In genomic region chr5:154320209-154320608, GRCh38 we compare ENCODE assay signal across 20 cellular contexts.
DNase-seq lines count a peak whose midpoint lies in the region; ATAC-seq and TF ChIP-seq lines count a peak whose summit lies in the region.
"Had no signal": no experiment of that assay in that cellular context is flagged by ENCODE, and none has a peak within 500 bp of the region (broad histone marks: within the 10 kb centered on the region; RNA-seq: fewer than 3 reads in every experiment).

No MANE protein-coding gene starts in this region.

- H3K27me3 Mint-ChIP-seq in activated T-helper 17 cell treated with anti-CD3 and anti-CD28 coated beads, Interleukin-2, amount 50 U/mL, for 72 hours = no peaks in the 10 kb centered on the region
- H3K27me3 Mint-ChIP-seq in nephron (ENCODE audit: low read depth) = no peaks in the 10 kb centered on the region
- no peaks in the 10 kb centered on the region for H3K27me3 Mint-ChIP-seq in CD4-positive, alpha-beta memory T cell

- CTCF ChIA-PET in CD4-positive, alpha-beta memory T cell (lab: Charles Lee; ENCODE audit: partially characterized antibody) = no interaction called here

- no peak for ATAC-seq in activated T-helper 17 cell treated with anti-CD3 and anti-CD28 coated beads, Interleukin-2, amount 50 U/mL, for 72 hours (replicated peaks)
- ATAC-seq: GM12878 had no signal

- peaks cover 6% of the 10 kb centered on the region for H3K4me1 Mint-ChIP-seq in activated T-helper 17 cell treated with anti-CD3 and anti-CD28 coated beads, Interleukin-2, amount 50 U/mL, for 72 hours
- H3K4me1 Mint-ChIP-seq in nephron = peaks cover 49% of the 10 kb centered on the region
- H3K4me1 Mint-ChIP-seq in CD4-positive, alpha-beta memory T cell = peaks cover 2 to 9% (median 4%) of the 10 kb centered on the region in 4 donors

- no peaks in the 10 kb centered on the region for H3K27me3 ChIP-seq in CD4-positive, alpha-beta memory T cell (ENCODE audit: insufficient read depth, low read length)
- H3K27me3 ChIP-seq: BLaER1 treated with 17β-estradiol and CSF1 and Interleukin-3, amounts not matched to agents 10 nM and 100 nM had no signal

- H3K9me3 Mint-ChIP-seq in activated T-helper 17 cell treated with anti-CD3 and anti-CD28 coated beads, Interleukin-2, amount 50 U/mL, for 72 hours = no peaks in the 10 kb centered on the region
- H3K9me3 Mint-ChIP-seq in nephron = no peaks in the 10 kb centered on the region
- peaks cover 0 to 2% (median 0%) of the 10 kb centered on the region in 8 donors for H3K9me3 Mint-ChIP-seq in CD4-positive, alpha-beta memory T cell

- no peak overlapping the region for H3K27ac ChIP-seq in CD4-positive, alpha-beta memory T cell (ENCODE audit: low read depth, low read length)
- H3K27ac ChIP-seq: BLaER1 treated with 17β-estradiol and CSF1 and Interleukin-3, amounts not matched to agents 10 nM and 100 nM; GM23248; HL-60 had no signal

- DNase-seq in NCI-H2081 (lab: John Stamatoyannopoulos, UW) (peak; percentile 2 to 22), NCI-H2081 treated with DMSO at 0.1 percent for 48 hours (lab: John Stamatoyannopoulos, UW) (no peak), D341Med (ENCODE audit: low spot score) (peak; percentile 3)
- no peak for DNase-seq in NK-92 treated with Interleukin-12 subunit alpha and Interleukin-12 subunit beta, amount 100 ng/mL, for 24 hours (lab: John Stamatoyannopoulos, UW)
- DNase-seq in central memory CD4-positive, alpha-beta T cell = no peak
- no peak for DNase-seq in CD4-positive, alpha-beta memory T cell
- DNase-seq: 8988T, GDM1, HCEC 1CT, NCI-H1105 treated with DMSO at 0.1 percent for 48 hours, NCI-H187 treated with DMSO at 0.1 percent for 48 hours, NCI-H526, OCI-M1, SIG-M5 had no signal

- H3K36me3 ChIP-seq in CD4-positive, alpha-beta memory T cell (ENCODE audit: insufficient read depth, low read length) = no peaks in the 10 kb centered on the region

- H3K4me1 ChIP-seq in CD4-positive, alpha-beta memory T cell (ENCODE audit: insufficient read depth, low read length) = no peaks in the 10 kb centered on the region
- H3K4me1 ChIP-seq: BLaER1 treated with 17β-estradiol and CSF1 and Interleukin-3, amounts not matched to agents 10 nM and 100 nM had no signal

- POLR2A ChIA-PET in CD4-positive, alpha-beta memory T cell (lab: Charles Lee; ENCODE audit: partially characterized antibody) = no interaction called here

- intact Hi-C loops in CD4-positive, alpha-beta memory T cell (cut with micrococcal nuclease) = no loop called here

- no peak overlapping the region for H3K4me3 ChIP-seq in CD4-positive, alpha-beta memory T cell (ENCODE audit: low read length in 2 of 2)
- H3K4me3 ChIP-seq: BLaER1 treated with 17β-estradiol and CSF1 and Interleukin-3, amounts not matched to agents 10 nM and 100 nM; GM12878; GM23248 had no signal

- no peak for TF ChIP-seq CTCF in nephron (IDR thresholded peaks at IDR 0.05; ENCODE audit: unreplicated experiment in 3 of 3)

- no peaks in the 10 kb centered on the region for H3K9me3 ChIP-seq in CD4-positive, alpha-beta memory T cell (ENCODE audit: control insufficient read depth in 1 of 2, low read length in 2 of 2)
- H3K9me3 ChIP-seq: BLaER1 treated with 17β-estradiol and CSF1 and Interleukin-3, amounts not matched to agents 10 nM and 100 nM had no signal

- H3K27ac Mint-ChIP-seq in activated T-helper 17 cell treated with anti-CD3 and anti-CD28 coated beads, Interleukin-2, amount 50 U/mL, for 72 hours = peak overlapping the region; percentile 24
- H3K27ac Mint-ChIP-seq in nephron = peak overlapping the region; percentile 92 to 94 (median 93)
- peak overlapping the region in 2 of 7 donors; percentile 3 to 35 for H3K27ac Mint-ChIP-seq in CD4-positive, alpha-beta memory T cell

- no peak overlapping the region for H3K4me3 Mint-ChIP-seq in activated T-helper 17 cell treated with anti-CD3 and anti-CD28 coated beads, Interleukin-2, amount 50 U/mL, for 72 hours
- H3K4me3 Mint-ChIP-seq in nephron = peak overlapping the region in 2 of 3 experiments; percentile 15 to 32
- no peak overlapping the region for H3K4me3 Mint-ChIP-seq in CD4-positive, alpha-beta memory T cell

- peaks cover 25% of the 10 kb centered on the region for H3K36me3 Mint-ChIP-seq in activated T-helper 17 cell treated with anti-CD3 and anti-CD28 coated beads, Interleukin-2, amount 50 U/mL, for 72 hours (ENCODE audit: low read depth)
- peaks cover 9% of the 10 kb centered on the region for H3K36me3 Mint-ChIP-seq in nephron (ENCODE audit: low read depth)
- H3K36me3 Mint-ChIP-seq in CD4-positive, alpha-beta memory T cell = peaks cover 27 to 34% of the 10 kb centered on the region in 2 donors

Comparison
In these comparisons a context has a peak if more than half of its experiments do, and no peak if none do; other contexts are left out.
1. DNase-seq: peak in NCI-H2081 (2 of 2) and D341Med (single experiment); none in NCI-H2081 treated with DMSO at 0.1 percent for 48 hours (single experiment), NK-92 treated with Interleukin-12 subunit alpha and Interleukin-12 subunit beta, amount 100 ng/mL, for 24 hours (single experiment), central memory CD4-positive, alpha-beta T cell (single experiment) and CD4-positive, alpha-beta memory T cell (0 of 5).
2. H3K4me3 Mint-ChIP-seq: peak in nephron (2 of 3); none in activated T-helper 17 cell treated with anti-CD3 and anti-CD28 coated beads, Interleukin-2, amount 50 U/mL, for 72 hours (single experiment) and CD4-positive, alpha-beta memory T cell (0 of 8).